Comparison of ENCODE assay signal across 1 cellular context in the genomic region with DNA sequence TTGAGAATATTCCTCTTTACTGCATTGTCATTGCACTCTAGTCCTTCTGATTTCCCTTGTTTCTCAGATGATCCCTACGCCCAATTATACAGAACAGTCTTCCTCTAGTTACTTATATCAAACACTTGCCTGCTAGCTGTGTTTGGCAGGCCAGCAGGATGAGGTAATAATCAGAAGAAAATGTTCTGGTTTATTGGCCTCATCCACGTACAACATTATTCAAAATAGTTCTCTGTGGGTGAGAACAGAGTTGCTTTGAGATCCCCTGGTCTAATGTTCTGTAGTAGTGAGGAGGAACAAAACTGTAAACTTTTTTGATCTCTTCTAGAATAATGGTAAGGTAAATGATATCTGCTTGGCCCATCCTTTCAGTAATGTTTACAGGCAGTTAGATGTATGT.
TF ChIP-seq lines count a peak whose summit lies in the region.

No MANE protein-coding gene starts in this region.

TF ChIP-seq in SK-N-SH, 30 proteins besides CTCF, POLR2A, EP300 and RAD21 (continued from another document):
- TF ChIP-seq, protein P1, sequence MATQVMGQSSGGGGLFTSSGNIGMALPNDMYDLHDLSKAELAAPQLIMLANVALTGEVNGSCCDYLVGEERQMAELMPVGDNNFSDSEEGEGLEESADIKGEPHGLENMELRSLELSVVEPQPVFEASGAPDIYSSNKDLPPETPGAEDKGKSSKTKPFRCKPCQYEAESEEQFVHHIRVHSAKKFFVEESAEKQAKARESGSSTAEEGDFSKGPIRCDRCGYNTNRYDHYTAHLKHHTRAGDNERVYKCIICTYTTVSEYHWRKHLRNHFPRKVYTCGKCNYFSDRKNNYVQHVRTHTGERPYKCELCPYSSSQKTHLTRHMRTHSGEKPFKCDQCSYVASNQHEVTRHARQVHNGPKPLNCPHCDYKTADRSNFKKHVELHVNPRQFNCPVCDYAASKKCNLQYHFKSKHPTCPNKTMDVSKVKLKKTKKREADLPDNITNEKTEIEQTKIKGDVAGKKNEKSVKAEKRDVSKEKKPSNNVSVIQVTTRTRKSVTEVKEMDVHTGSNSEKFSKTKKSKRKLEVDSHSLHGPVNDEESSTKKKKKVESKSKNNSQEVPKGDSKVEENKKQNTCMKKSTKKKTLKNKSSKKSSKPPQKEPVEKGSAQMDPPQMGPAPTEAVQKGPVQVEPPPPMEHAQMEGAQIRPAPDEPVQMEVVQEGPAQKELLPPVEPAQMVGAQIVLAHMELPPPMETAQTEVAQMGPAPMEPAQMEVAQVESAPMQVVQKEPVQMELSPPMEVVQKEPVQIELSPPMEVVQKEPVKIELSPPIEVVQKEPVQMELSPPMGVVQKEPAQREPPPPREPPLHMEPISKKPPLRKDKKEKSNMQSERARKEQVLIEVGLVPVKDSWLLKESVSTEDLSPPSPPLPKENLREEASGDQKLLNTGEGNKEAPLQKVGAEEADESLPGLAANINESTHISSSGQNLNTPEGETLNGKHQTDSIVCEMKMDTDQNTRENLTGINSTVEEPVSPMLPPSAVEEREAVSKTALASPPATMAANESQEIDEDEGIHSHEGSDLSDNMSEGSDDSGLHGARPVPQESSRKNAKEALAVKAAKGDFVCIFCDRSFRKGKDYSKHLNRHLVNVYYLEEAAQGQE (IDR thresholded peaks at IDR 0.05; ENCODE audit: low read depth, low read length), result no peak
- TF ChIP-seq EZH2phosphoT487 (IDR thresholded peaks at IDR 0.05; ENCODE audit: borderline replicate concordance, low read depth) (no peak), JUND (IDR thresholded peaks at IDR 0.05) (no peak), SMC3 (IDR thresholded peaks at IDR 0.05; ENCODE audit: low read depth, low read length) (no peak), NRF1 (IDR thresholded peaks at IDR 0.05; ENCODE audit: low read depth, low read length) (no peak)
- TF ChIP-seq, protein P2, sequence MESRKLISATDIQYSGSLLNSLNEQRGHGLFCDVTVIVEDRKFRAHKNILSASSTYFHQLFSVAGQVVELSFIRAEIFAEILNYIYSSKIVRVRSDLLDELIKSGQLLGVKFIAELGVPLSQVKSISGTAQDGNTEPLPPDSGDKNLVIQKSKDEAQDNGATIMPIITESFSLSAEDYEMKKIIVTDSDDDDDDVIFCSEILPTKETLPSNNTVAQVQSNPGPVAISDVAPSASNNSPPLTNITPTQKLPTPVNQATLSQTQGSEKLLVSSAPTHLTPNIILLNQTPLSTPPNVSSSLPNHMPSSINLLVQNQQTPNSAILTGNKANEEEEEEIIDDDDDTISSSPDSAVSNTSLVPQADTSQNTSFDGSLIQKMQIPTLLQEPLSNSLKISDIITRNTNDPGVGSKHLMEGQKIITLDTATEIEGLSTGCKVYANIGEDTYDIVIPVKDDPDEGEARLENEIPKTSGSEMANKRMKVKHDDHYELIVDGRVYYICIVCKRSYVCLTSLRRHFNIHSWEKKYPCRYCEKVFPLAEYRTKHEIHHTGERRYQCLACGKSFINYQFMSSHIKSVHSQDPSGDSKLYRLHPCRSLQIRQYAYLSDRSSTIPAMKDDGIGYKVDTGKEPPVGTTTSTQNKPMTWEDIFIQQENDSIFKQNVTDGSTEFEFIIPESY (IDR thresholded peaks at IDR 0.05; ENCODE audit: borderline replicate concordance, low read depth), result no peak
- TF ChIP-seq, protein P3, sequence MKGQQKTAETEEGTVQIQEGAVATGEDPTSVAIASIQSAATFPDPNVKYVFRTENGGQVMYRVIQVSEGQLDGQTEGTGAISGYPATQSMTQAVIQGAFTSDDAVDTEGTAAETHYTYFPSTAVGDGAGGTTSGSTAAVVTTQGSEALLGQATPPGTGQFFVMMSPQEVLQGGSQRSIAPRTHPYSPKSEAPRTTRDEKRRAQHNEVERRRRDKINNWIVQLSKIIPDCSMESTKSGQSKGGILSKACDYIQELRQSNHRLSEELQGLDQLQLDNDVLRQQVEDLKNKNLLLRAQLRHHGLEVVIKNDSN (IDR thresholded peaks at IDR 0.05; ENCODE audit: borderline replicate concordance, low read depth), result no peak
